In the genomic region with DNA sequence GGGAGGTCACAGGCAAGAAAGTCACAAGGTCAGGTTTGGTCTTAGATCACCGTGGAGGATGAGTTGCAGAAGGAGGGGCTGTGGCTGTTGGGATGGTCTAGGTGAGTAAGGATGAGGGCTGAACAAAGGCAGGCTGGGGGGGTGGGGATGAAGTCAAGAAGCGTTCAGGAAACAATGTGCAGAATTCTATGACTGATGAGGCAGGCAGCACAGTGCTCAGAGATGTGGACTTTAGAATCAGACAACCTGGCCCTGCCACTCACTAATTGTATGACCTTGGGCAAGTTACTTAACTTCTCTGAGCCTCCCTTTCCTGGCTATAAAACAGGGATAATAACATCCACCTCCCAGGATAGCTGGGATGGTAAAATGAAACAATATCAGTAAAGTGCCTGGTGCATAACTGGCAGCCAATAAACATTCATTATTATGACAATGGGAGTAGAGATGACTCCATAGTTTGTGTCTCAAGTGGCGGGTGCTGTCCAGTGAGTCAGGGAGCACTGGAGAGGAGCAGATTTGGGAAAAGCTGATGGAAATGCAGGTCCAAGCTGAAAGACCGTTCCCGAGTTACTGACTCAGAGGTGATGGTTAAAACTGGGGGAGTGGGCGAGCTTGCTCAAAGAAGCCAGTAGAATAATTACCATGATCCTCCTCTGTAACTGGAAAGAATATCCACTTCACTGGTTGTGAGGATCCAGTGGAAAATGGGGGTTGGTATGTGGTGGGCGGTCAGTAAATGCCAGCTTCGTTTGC, we compare ENCODE assay signal across 16 cellular contexts. TPM values are rescaled to one million over a fixed set of nuclear protein-coding genes. Genes with fewer than 3 reads are reported as not detected.
A peak's percentile ranks its signal among the peaks of the same experiment; 100 is the strongest.
DNase-seq lines count a peak whose midpoint lies in the region; ATAC-seq, FAIRE-seq and TF ChIP-seq lines count a peak whose summit lies in the region.
"Had no signal": no experiment of that assay in that cellular context is flagged by ENCODE, and none has a peak within 500 bp of the region (broad histone marks: within the 10 kb centered on the region; RNA-seq: fewer than 3 reads in every experiment).

No MANE protein-coding gene starts in this region.

- TF ChIP-seq CTCF in Loucy (conservative IDR thresholded peaks at IDR 0.05; ENCODE audit: low read length) (no peak), H1 (IDR thresholded peaks at IDR 0.05; ENCODE audit: control extremely low read depth in 1 of 3, insufficient read depth in 1 of 3, low read depth in 1 of 3, low read length in 3 of 3) (no peak), lower lobe of right lung (IDR thresholded peaks at IDR 0.05) (no peak)

- no peaks in the 10 kb centered on the region for H3K79me1 ChIP-seq in H1 (ENCODE audit: low read depth, low read length)

- H3K27me3 ChIP-seq in Loucy (ENCODE audit: insufficient read depth, low read length, poor library complexity, severe bottlenecking) (no peaks in the 10 kb centered on the region), H1 (replicated peaks in 1 of 4; ENCODE audit: control insufficient read depth in 3 of 4, extremely low read depth in 1 of 4, insufficient read depth in 3 of 4, low read length in 3 of 4) (no peaks in the 10 kb centered on the region), lower lobe of right lung (ENCODE audit: low read depth) (no peaks in the 10 kb centered on the region), subcutaneous abdominal adipose tissue (ENCODE audit: control insufficient read depth in 5 of 5, insufficient read depth in 4 of 5, low read length in 5 of 5) (no peaks in the 10 kb centered on the region)

- no peak for TF ChIP-seq POLR2A in H1 (IDR thresholded peaks at IDR 0.05; ENCODE audit: control extremely low read depth in 1 of 2, low read depth in 2 of 2, low read length in 2 of 2)

- TF ChIP-seq EP300 in H1 (IDR thresholded peaks at IDR 0.05; ENCODE audit: borderline replicate concordance in 1 of 2, low read depth in 2 of 2, low read length in 2 of 2): no peak

- H3K27ac ChIP-seq in H1 (ENCODE audit: low read depth, low read length) (no peak overlapping the region), lower lobe of right lung (peak overlapping the region; percentile 68), subcutaneous abdominal adipose tissue (ENCODE audit: low read depth, low read length) (peak overlapping the region; percentile 77)

- H2AFZ ChIP-seq in Loucy (ENCODE audit: low read length): no peak overlapping the region
- H2AFZ ChIP-seq in H1 (ENCODE audit: low read length): no peak overlapping the region

- no peaks in the 10 kb centered on the region for H3K23me2 ChIP-seq in H1 (ENCODE audit: low read depth, low read length)

- no peaks in the 10 kb centered on the region for H3K79me2 ChIP-seq in Loucy (ENCODE audit: insufficient read depth, low read length)
- no peaks in the 10 kb centered on the region for H3K79me2 ChIP-seq in H1 (ENCODE audit: control insufficient read depth in 1 of 2, insufficient read depth in 2 of 2, low read length in 2 of 2)

- TF ChIP-seq RAD21 in H1 (IDR thresholded peaks at IDR 0.05 in 1 of 2, conservative IDR thresholded peaks at IDR 0.05 in 1 of 2; ENCODE audit: low read depth in 2 of 2, low read length in 2 of 2): no peak

- peaks cover 12% of the 10 kb centered on the region for H3K4me1 ChIP-seq in Loucy (ENCODE audit: insufficient read depth, low read length, poor library complexity, severe bottlenecking)
- H3K4me1 ChIP-seq in H1 (replicated peaks in 1 of 4; ENCODE audit: control insufficient read depth in 3 of 4, insufficient read depth in 4 of 4, low read length in 3 of 4): peaks cover 0 to 2% (median 2%) of the 10 kb centered on the region in 4 experiments; a peak in 3 of 7 replicates
- peaks cover 51% of the 10 kb centered on the region for H3K4me1 ChIP-seq in lower lobe of right lung
- peaks cover 10 to 67% (median 43%) of the 10 kb centered on the region in 5 donors for H3K4me1 ChIP-seq in subcutaneous abdominal adipose tissue (ENCODE audit: control insufficient read depth in 5 of 5, insufficient read depth in 5 of 5, low read length in 5 of 5)

- H3K23ac ChIP-seq in H1 (ENCODE audit: insufficient read length): no peak overlapping the region

- H3K4me3 ChIP-seq in Loucy (ENCODE audit: low read length, poor library complexity, severe bottlenecking): no peak overlapping the region
- H3K4me3 ChIP-seq in H1 (ENCODE audit: extremely low read depth in 1 of 4, insufficient read depth in 2 of 4, low read depth in 3 of 4, low read length in 4 of 4): no peak overlapping the region
- H3K4me3 ChIP-seq in lower lobe of right lung: peak overlapping the region; percentile 53
- peak overlapping the region in 4 of 5 donors; percentile 48 to 69 (median 60) for H3K4me3 ChIP-seq in subcutaneous abdominal adipose tissue (ENCODE audit: low read depth in 1 of 5, low read length in 5 of 5)
- H3K4me3 ChIP-seq: prostate gland had no signal

- H3K9ac ChIP-seq in Loucy (ENCODE audit: low read depth, low read length, poor library complexity, severe bottlenecking) (no peak overlapping the region), H1 (replicated peaks in 1 of 4; ENCODE audit: extremely low read depth in 1 of 4, low read depth in 3 of 4, low read length in 3 of 4) (no peak overlapping the region), subcutaneous abdominal adipose tissue (ENCODE audit: low read length in 5 of 5) (peak overlapping the region in 4 of 5 donors; percentile 40 to 71 (median 50))

- no peak overlapping the region for H2BK20ac ChIP-seq in H1 (ENCODE audit: low read length)

- H3K4ac ChIP-seq in H1 (replicated peaks; ENCODE audit: insufficient read length, low read depth, low read length): no peak overlapping the region

- H2BK12ac ChIP-seq in H1 (ENCODE audit: low read depth, low read length): 0 out of 2 replicates have a peak overlapping the region, but pooled peaks have one; percentile 50

- H3K9me2 ChIP-seq in Loucy (replicated peaks; ENCODE audit: low read depth, low read length): no peaks in the 10 kb centered on the region

- POLR2A ChIA-PET in H1 (lab: Charles Lee; ENCODE audit: partially characterized antibody): interaction anchor here (0.7 to 0.8 kb wide), 2 partner anchors 37 to 87 kb away, joined by 3 read pairs; partner anchors contain the start of genes MED8 and SZT2

- H3K14ac ChIP-seq in H1 (ENCODE audit: insufficient read length): no peak overlapping the region

- H3K56ac ChIP-seq in H1 (replicated peaks; ENCODE audit: insufficient read length, low read depth, low read length): no peak overlapping the region

- no peak for FAIRE-seq in H1 (lab: Jason Lieb, UNC)

- no peaks in the 10 kb centered on the region for H3K36me3 ChIP-seq in Loucy (ENCODE audit: insufficient read depth, low read length)
- H3K36me3 ChIP-seq in H1 (ENCODE audit: control insufficient read depth in 2 of 4, insufficient read depth in 4 of 4, low read length in 3 of 4): no peaks in the 10 kb centered on the region
- peaks cover 8% of the 10 kb centered on the region for H3K36me3 ChIP-seq in lower lobe of right lung
- H3K36me3 ChIP-seq in subcutaneous abdominal adipose tissue (ENCODE audit: control insufficient read depth in 5 of 5, insufficient read depth in 5 of 5, low read length in 5 of 5): peaks cover 0 to 24% (median 16%) of the 10 kb centered on the region in 5 donors
- H3K36me3 ChIP-seq: prostate gland had no signal

- no peak overlapping the region for H4K91ac ChIP-seq in H1 (replicated peaks; ENCODE audit: insufficient read length, low read length)

- no peak overlapping the region for H2BK5ac ChIP-seq in H1 (ENCODE audit: low read depth, low read length)

- ATAC-seq in lower lobe of right lung (no peak), GM18868 (IDR thresholded peaks at IDR 0.05; ENCODE audit: unreplicated experiment) (no peak)
- ATAC-seq: activated CD8-positive, alpha-beta T cell treated with anti-CD3 and anti-CD28 coated beads, Interleukin-2, amount 10 ng/mL, durations not matched to agents 7 days and 5 days had no signal

- DNase-seq in H1 (ENCODE audit: low read depth in 1 of 2, low spot score in 2 of 2) (no peak), lower lobe of right lung (peak; percentile 6), SIG-M5 treated with dmso at 0.1 percent for 504 hours (lab: John Stamatoyannopoulos, UW; ENCODE audit: unreplicated experiment) (no peak), NCI-H2227 (lab: John Stamatoyannopoulos, UW; ENCODE audit: unreplicated experiment) (no peak)
- no peak for DNase-seq in activated CD4-positive, alpha-beta T cell treated with anti-CD3 and anti-CD28 coated beads for 1 hour
- DNase-seq: activated CD8-positive, alpha-beta T cell treated with anti-CD3 and anti-CD28 coated beads, Interleukin-2, amount 10 ng/mL, durations not matched to agents 7 days and 5 days; effector CD8-positive, alpha-beta T cell; foreskin fibroblast; NCI-H1436; NCI-H524 had no signal

- H3K18ac ChIP-seq in H1 (ENCODE audit: extremely low read depth, low read length): no peak overlapping the region

- no peak overlapping the region for H4K5ac ChIP-seq in H1 (ENCODE audit: insufficient read length, low read depth, low read length)

- H4K20me1 ChIP-seq in Loucy (ENCODE audit: insufficient read depth, low read length, poor library complexity, severe bottlenecking) (no peaks in the 10 kb centered on the region), H1 (replicated peaks in 1 of 2; ENCODE audit: control insufficient read depth in 1 of 2, insufficient read depth in 2 of 2, low read length in 2 of 2) (no peaks in the 10 kb centered on the region)

- CTCF ChIA-PET in H1 (lab: Charles Lee; ENCODE audit: partially characterized antibody): interaction anchor here (1.1 to 3.1 kb wide), 7 partner anchors 14 to 116 kb away, joined by 3 to 12 read pairs (median 4); partner anchors contain the start of gene C1orf210

- peak overlapping the region; percentile 16 for H3K4me2 ChIP-seq in Loucy (ENCODE audit: low read depth, low read length, poor library complexity, severe bottlenecking)
- no peak overlapping the region for H3K4me2 ChIP-seq in H1 (ENCODE audit: insufficient read depth in 1 of 2, low read depth in 2 of 2, low read length in 2 of 2)

- H2AK5ac ChIP-seq in H1 (ENCODE audit: low read depth, low read length): 0 out of 2 replicates have a peak overlapping the region, but pooled peaks have one; percentile 28

- intact Hi-C loops in lower lobe of right lung (cut with DNase I): no loop called here

- no peak overlapping the region for H2BK15ac ChIP-seq in H1 (ENCODE audit: low read length)

- H3K9me3 ChIP-seq in Loucy (ENCODE audit: insufficient read depth, low read depth, low read length) (no peaks in the 10 kb centered on the region), H1 (ENCODE audit: insufficient read depth in 2 of 2, low read depth in 1 of 2, low read length in 1 of 2) (no peaks in the 10 kb centered on the region), lower lobe of right lung (no peaks in the 10 kb centered on the region), subcutaneous abdominal adipose tissue (ENCODE audit: control insufficient read depth in 5 of 5, low read length in 5 of 5) (no peaks in the 10 kb centered on the region)
- H3K9me3 ChIP-seq: prostate gland had no signal

- H3F3A ChIP-seq in Loucy (ENCODE audit: low read depth): no peaks in the 10 kb centered on the region

- 84% methylated on average over 8 of the region's 8 CpGs; no CpG with 5 or more reads in 1 of the 2 experiments for WGBS in H1 (ENCODE audit: extremely low coverage in 1 of 2, insufficient coverage in 1 of 2, insufficient read length in 1 of 2, insufficient replicate concordance in 2 of 2, low coverage in 1 of 2, low lambda C conversion rate in 2 of 2, missing lambda C conversion rate in 1 of 2), 2 experiments

- no peak overlapping the region for H4K8ac ChIP-seq in H1 (ENCODE audit: extremely low read depth, insufficient read depth, low read length)

- no peak overlapping the region for H2BK120ac ChIP-seq in H1 (replicated peaks; ENCODE audit: low read depth, low read length)

RNA-seq across cellular contexts. Expression of gene TIE1, which starts 2.1 kb away (rescaled TPM):
- 2.2 and 2.7 TPM in 2 replicates for total RNA-seq in H1 (2021; fragmentation: NEBNext Ultra II Directional; extraction: Animal tissue kit (Norgen Biotek cat#: 25700))
- polyA plus RNA-seq in H1 (2011; rRNA removed): 0.74 and 1.5 TPM in 2 replicates
- 1.2 TPM for polyA plus RNA-seq in H1 (2011; cell fraction: cytosol; rRNA removed)
- 3.8 TPM for polyA plus RNA-seq in H1 (2011; cell fraction: nucleus; rRNA removed)
- polyA plus RNA-seq in H1 (2012, experiment 1 of 2): 1.1 to 1.7 TPM (median 1.6 TPM) in 4 replicates
- 1.4 TPM for polyA plus RNA-seq in H1 (2012, experiment 2 of 2)
- polyA plus RNA-seq in H1 (2013, experiment 1 of 2): 5.6 TPM
- 4.5 TPM for polyA plus RNA-seq in H1 (2013, experiment 2 of 2)
- polyA minus RNA-seq in H1 (2011; rRNA and poly(A)+ RNA removed): 1.7 and 1.9 TPM in 2 replicates
- 5.9 TPM for polyA minus RNA-seq in H1 (2011; cell fraction: cytosol; rRNA and poly(A)+ RNA removed)
- 3.0 TPM for polyA minus RNA-seq in H1 (2011; cell fraction: nucleus; rRNA and poly(A)+ RNA removed)
- total RNA-seq in lower lobe of right lung: 48.5 TPM

RNA-seq across cellular contexts. Expression of gene C1orf210, which starts 17.5 kb away (rescaled TPM):
- total RNA-seq in H1 (2021; fragmentation: NEBNext Ultra II Directional; extraction: Animal tissue kit (Norgen Biotek cat#: 25700)): 10.6 and 12.0 TPM in 2 replicates
- polyA plus RNA-seq in H1 (2011; rRNA removed): 27.9 and 29.9 TPM in 2 replicates
- 25.0 TPM for polyA plus RNA-seq in H1 (2011; cell fraction: cytosol; rRNA removed)
- polyA plus RNA-seq in H1 (2011; cell fraction: nucleus; rRNA removed): 10.0 TPM
- polyA plus RNA-seq in H1 (2012, experiment 1 of 2): 10.1 to 12.6 TPM (median 10.7 TPM) in 4 replicates
- polyA plus RNA-seq in H1 (2012, experiment 2 of 2): 13.0 TPM
- 13.8 TPM for polyA plus RNA-seq in H1 (2013, experiment 1 of 2)
- 16.0 TPM for polyA plus RNA-seq in H1 (2013, experiment 2 of 2)
- 14.1 and 15.4 TPM in 2 replicates for polyA minus RNA-seq in H1 (2011; rRNA and poly(A)+ RNA removed)
- polyA minus RNA-seq in H1 (2011; cell fraction: cytosol; rRNA and poly(A)+ RNA removed): 5.4 TPM
- 5.0 TPM for polyA minus RNA-seq in H1 (2011; cell fraction: nucleus; rRNA and poly(A)+ RNA removed)
- 19.1 TPM for total RNA-seq in lower lobe of right lung
- total RNA-seq: activated CD8-positive, alpha-beta T cell treated with anti-CD3 and anti-CD28 coated beads, Interleukin-2, amount 10 ng/mL, durations not matched to agents 7 days and 5 days; activated T-helper 2 cell treated with anti-CD3 and anti-CD28 coated beads, Interferon-gamma antibody, Interleukin-2, Interleukin-4, amounts not matched to agents 10 μg/mL and 5 μg/mL and 100 μg/mL, durations not matched to agents 14 hours and 24 hours and 36 hours; OCI-LY7 had no signal

RNA-seq across cellular contexts. Expression of gene TMEM125, which starts 33.1 kb away (rescaled TPM):
- total RNA-seq in H1 (2021; fragmentation: NEBNext Ultra II Directional; extraction: Animal tissue kit (Norgen Biotek cat#: 25700)): 24.6 and 26.5 TPM in 2 replicates
- 46.7 and 54.2 TPM in 2 replicates for polyA plus RNA-seq in H1 (2011; rRNA removed)
- 46.6 TPM for polyA plus RNA-seq in H1 (2011; cell fraction: cytosol; rRNA removed)
- polyA plus RNA-seq in H1 (2011; cell fraction: nucleus; rRNA removed): 76.7 TPM
- polyA plus RNA-seq in H1 (2012, experiment 1 of 2): 14.5 to 42.9 TPM (median 25.8 TPM) in 4 replicates
- polyA plus RNA-seq in H1 (2012, experiment 2 of 2): 26.3 TPM
- polyA plus RNA-seq in H1 (2013, experiment 1 of 2): 15.4 TPM
- 16.1 TPM for polyA plus RNA-seq in H1 (2013, experiment 2 of 2)
- 22.8 and 31.0 TPM in 2 replicates for polyA minus RNA-seq in H1 (2011; rRNA and poly(A)+ RNA removed)
- 25.0 TPM for polyA minus RNA-seq in H1 (2011; cell fraction: cytosol; rRNA and poly(A)+ RNA removed)
- polyA minus RNA-seq in H1 (2011; cell fraction: nucleus; rRNA and poly(A)+ RNA removed): 20.6 TPM
- total RNA-seq in lower lobe of right lung: 197 TPM
- total RNA-seq: activated CD8-positive, alpha-beta T cell treated with anti-CD3 and anti-CD28 coated beads, Interleukin-2, amount 10 ng/mL, durations not matched to agents 7 days and 5 days; activated T-helper 2 cell treated with anti-CD3 and anti-CD28 coated beads, Interferon-gamma antibody, Interleukin-2, Interleukin-4, amounts not matched to agents 10 μg/mL and 5 μg/mL and 100 μg/mL, durations not matched to agents 14 hours and 24 hours and 36 hours had no signal

RNA-seq across cellular contexts. Expression of gene MPL, which starts 34.7 kb away (rescaled TPM):
- total RNA-seq in H1 (2021; fragmentation: NEBNext Ultra II Directional; extraction: Animal tissue kit (Norgen Biotek cat#: 25700)): not detected in 2 replicates
- 0.08 and 0.11 TPM in 2 replicates for polyA plus RNA-seq in H1 (2011; rRNA removed)
- polyA plus RNA-seq in H1 (2011; cell fraction: cytosol; rRNA removed): not detected
- polyA plus RNA-seq in H1 (2011; cell fraction: nucleus; rRNA removed): 0.07 TPM
- 0.27 to 0.55 TPM (median 0.43 TPM) in 3 of 4 replicates, not detected in the other for polyA plus RNA-seq in H1 (2012, experiment 1 of 2)
- not detected for polyA plus RNA-seq in H1 (2012, experiment 2 of 2)
- polyA plus RNA-seq in H1 (2013, experiment 1 of 2): 0.04 TPM
- polyA plus RNA-seq in H1 (2013, experiment 2 of 2): 0.09 TPM
- 0.15 TPM in 1 of 2 replicates, not detected in the other for polyA minus RNA-seq in H1 (2011; rRNA and poly(A)+ RNA removed)
- polyA minus RNA-seq in H1 (2011; cell fraction: cytosol; rRNA and poly(A)+ RNA removed): not detected
- not detected for polyA minus RNA-seq in H1 (2011; cell fraction: nucleus; rRNA and poly(A)+ RNA removed)
- 0.65 TPM for total RNA-seq in lower lobe of right lung
- total RNA-seq: activated CD8-positive, alpha-beta T cell treated with anti-CD3 and anti-CD28 coated beads, Interleukin-2, amount 10 ng/mL, durations not matched to agents 7 days and 5 days; activated T-helper 2 cell treated with anti-CD3 and anti-CD28 coated beads, Interferon-gamma antibody, Interleukin-2, Interleukin-4, amounts not matched to agents 10 μg/mL and 5 μg/mL and 100 μg/mL, durations not matched to agents 14 hours and 24 hours and 36 hours; OCI-LY7; prostate gland had no signal

RNA-seq across cellular contexts. Expression of gene CDC20, which starts 55.9 kb away (rescaled TPM):
- total RNA-seq in H1 (2021; fragmentation: NEBNext Ultra II Directional; extraction: Animal tissue kit (Norgen Biotek cat#: 25700)): 221 and 252 TPM in 2 replicates
- 214 and 350 TPM in 2 replicates for polyA plus RNA-seq in H1 (2011; rRNA removed)
- 234 TPM for polyA plus RNA-seq in H1 (2011; cell fraction: cytosol; rRNA removed)
- polyA plus RNA-seq in H1 (2011; cell fraction: nucleus; rRNA removed): 399 TPM
- 231 to 283 TPM (median 258 TPM) in 4 replicates for polyA plus RNA-seq in H1 (2012, experiment 1 of 2)
- polyA plus RNA-seq in H1 (2012, experiment 2 of 2): 321 TPM
- polyA plus RNA-seq in H1 (2013, experiment 1 of 2): 136 TPM
- polyA plus RNA-seq in H1 (2013, experiment 2 of 2): 131 TPM
- 219 and 368 TPM in 2 replicates for polyA minus RNA-seq in H1 (2011; rRNA and poly(A)+ RNA removed)
- 160 TPM for polyA minus RNA-seq in H1 (2011; cell fraction: cytosol; rRNA and poly(A)+ RNA removed)
- polyA minus RNA-seq in H1 (2011; cell fraction: nucleus; rRNA and poly(A)+ RNA removed): 98.7 TPM
- 2.4 TPM for total RNA-seq in lower lobe of right lung

Comparison
In these comparisons a context has a peak if more than half of its experiments do, and no peak if none do; other contexts are left out.
1. H3K4me3 ChIP-seq: peak in lower lobe of right lung (single experiment) and subcutaneous abdominal adipose tissue (4 of 5); none in Loucy (single experiment) and H1 (0 of 4).
2. H3K9ac ChIP-seq: peak in subcutaneous abdominal adipose tissue (4 of 5); none in Loucy (single experiment) and H1 (0 of 4).
3. RNA of gene TIE1, which starts 2.1 kb away (total RNA-seq): 48.5 TPM in lower lobe of right lung (single experiment); 2.2 to 2.7 TPM in H1; every median in the first group is over 10 times any median in the second.